Comparison of ENCODE assay signal across 14 cellular contexts in genomic region chr19:46161642-46162257, GRCh38. TPM values are rescaled to one million over a fixed set of nuclear protein-coding genes. Genes with fewer than 3 reads are reported as not detected.
"Had no signal": no experiment of that assay in that cellular context is flagged by ENCODE, and none has a peak within 500 bp of the region (broad histone marks: within the 10 kb centered on the region; RNA-seq: fewer than 3 reads in every experiment).

No MANE protein-coding gene starts in this region.

RNA-seq across cellular contexts. Expression of gene IGFL2, which starts 13.7 kb away (rescaled TPM):
- total RNA-seq: activated B cell treated with CpG ODN at 0.5 μM for 24 hours; activated CD4-positive, alpha-beta memory T cell treated with anti-CD3 and anti-CD28 coated beads for 36 hours; activated CD4-positive, alpha-beta memory T cell treated with anti-CD3 and anti-CD28 coated beads, Interleukin-2, amount 10 ng/mL, durations not matched to agents 7 days and 5 days; activated CD4-positive, alpha-beta T cell treated with anti-CD3 and anti-CD28 coated beads for 36 hours; activated CD4-positive, alpha-beta T cell treated with anti-CD3 and anti-CD28 coated beads, Interleukin-2, amount 10 ng/mL, durations not matched to agents 7 days and 5 days; activated CD8-positive, alpha-beta memory T cell treated with anti-CD3 and anti-CD28 coated beads for 36 hours; activated CD8-positive, alpha-beta memory T cell treated with anti-CD3 and anti-CD28 coated beads, Interleukin-2, amount 10 ng/mL, durations not matched to agents 7 days and 5 days; activated CD8-positive, alpha-beta T cell treated with anti-CD3 and anti-CD28 coated beads for 36 hours; activated CD8-positive, alpha-beta T cell treated with anti-CD3 and anti-CD28 coated beads, Interleukin-2, amount 10 ng/mL, durations not matched to agents 7 days and 5 days; T-helper 1 cell treated with Interleukin-12 subunit alpha and Interleukin-12 subunit beta and Interleukin-4 antibody, amounts not matched to agents 30 ng/mL and 1 ng/mL, for 36 hours; WTC11 had no signal

RNA-seq across cellular contexts. Expression of gene IGFL3, which starts 37.3 kb away (rescaled TPM):
- total RNA-seq: activated B cell treated with CpG ODN at 0.5 μM for 24 hours; activated CD4-positive, alpha-beta memory T cell treated with anti-CD3 and anti-CD28 coated beads for 36 hours; activated CD4-positive, alpha-beta memory T cell treated with anti-CD3 and anti-CD28 coated beads, Interleukin-2, amount 10 ng/mL, durations not matched to agents 7 days and 5 days; activated CD4-positive, alpha-beta T cell treated with anti-CD3 and anti-CD28 coated beads for 36 hours; activated CD4-positive, alpha-beta T cell treated with anti-CD3 and anti-CD28 coated beads, Interleukin-2, amount 10 ng/mL, durations not matched to agents 24 days and 14 days; activated CD4-positive, alpha-beta T cell treated with anti-CD3 and anti-CD28 coated beads, Interleukin-2, amount 10 ng/mL, durations not matched to agents 7 days and 5 days; activated CD8-positive, alpha-beta memory T cell treated with anti-CD3 and anti-CD28 coated beads for 36 hours; activated CD8-positive, alpha-beta memory T cell treated with anti-CD3 and anti-CD28 coated beads, Interleukin-2, amount 10 ng/mL, durations not matched to agents 7 days and 5 days; activated CD8-positive, alpha-beta T cell treated with anti-CD3 and anti-CD28 coated beads for 36 hours; activated CD8-positive, alpha-beta T cell treated with anti-CD3 and anti-CD28 coated beads, Interleukin-2, amount 10 ng/mL, durations not matched to agents 7 days and 5 days; T-helper 1 cell treated with Interleukin-12 subunit alpha and Interleukin-12 subunit beta and Interleukin-4 antibody, amounts not matched to agents 30 ng/mL and 1 ng/mL, for 36 hours; T-helper 17 cell; T-helper 2 cell treated with Interferon-gamma antibody and Interleukin-4, amounts not matched to agents 100 ng/mL and 5 ng/mL, for 36 hours; WTC11 had no signal
